Comparison of ENCODE assay signal across 1 cellular context in genomic region chr6:14309516-14309915, GRCh38.
TF ChIP-seq lines count a peak whose summit lies in the region.

No MANE protein-coding gene starts in this region.

TF ChIP-seq in WTC11, 78 proteins besides CTCF, POLR2A, EP300 and RAD21 (continued from another document):
- TF ChIP-seq, protein P1, sequence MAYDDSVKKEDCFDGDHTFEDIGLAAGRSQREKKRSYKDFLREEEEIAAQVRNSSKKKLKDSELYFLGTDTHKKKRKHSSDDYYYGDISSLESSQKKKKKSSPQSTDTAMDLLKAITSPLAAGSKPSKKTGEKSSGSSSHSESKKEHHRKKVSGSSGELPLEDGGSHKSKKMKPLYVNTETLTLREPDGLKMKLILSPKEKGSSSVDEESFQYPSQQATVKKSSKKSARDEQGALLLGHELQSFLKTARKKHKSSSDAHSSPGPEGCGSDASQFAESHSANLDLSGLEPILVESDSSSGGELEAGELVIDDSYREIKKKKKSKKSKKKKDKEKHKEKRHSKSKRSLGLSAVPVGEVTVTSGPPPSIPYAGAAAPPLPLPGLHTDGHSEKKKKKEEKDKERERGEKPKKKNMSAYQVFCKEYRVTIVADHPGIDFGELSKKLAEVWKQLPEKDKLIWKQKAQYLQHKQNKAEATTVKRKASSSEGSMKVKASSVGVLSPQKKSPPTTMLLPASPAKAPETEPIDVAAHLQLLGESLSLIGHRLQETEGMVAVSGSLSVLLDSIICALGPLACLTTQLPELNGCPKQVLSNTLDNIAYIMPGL (CRISPR knock-in tag; IDR thresholded peaks at IDR 0.05) = no peak
